In the genomic region with DNA sequence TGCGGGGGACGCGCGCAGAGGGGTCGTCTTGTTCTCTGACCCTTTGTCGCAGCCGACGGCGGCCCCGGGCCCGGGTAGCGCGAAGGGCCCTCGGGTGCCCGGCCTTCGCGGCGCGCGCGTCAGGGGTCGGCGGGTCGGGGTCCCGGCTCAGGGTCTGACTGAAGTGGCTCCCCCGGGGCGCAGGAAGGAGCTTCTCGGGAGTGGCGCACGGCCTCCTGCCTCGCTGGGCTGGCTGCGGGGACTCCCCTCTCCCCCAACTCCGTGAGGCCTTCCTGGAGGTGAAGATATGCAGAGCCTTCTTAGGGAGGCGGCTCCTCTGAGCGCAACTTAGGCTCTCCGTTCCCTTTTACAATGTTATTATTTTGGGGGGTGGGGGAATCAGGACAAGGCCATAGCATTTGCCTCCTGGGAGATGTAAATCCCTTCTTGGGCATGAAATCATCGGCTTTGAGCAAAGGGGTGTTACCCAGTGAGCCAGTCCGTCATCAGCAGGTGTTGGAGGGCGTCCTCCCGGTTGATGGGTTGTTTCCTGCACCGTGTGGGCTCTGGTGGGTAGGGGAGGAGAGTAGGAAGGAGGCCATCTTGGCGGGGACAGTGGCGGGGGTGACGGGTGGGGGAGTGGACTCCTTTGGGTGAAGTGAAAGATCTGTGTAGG, we compare ENCODE assay signal across 1 cellular context.
TF ChIP-seq lines count a peak whose summit lies in the region.

No MANE protein-coding gene starts in this region.

TF ChIP-seq in HEK293, 187 proteins besides CTCF, POLR2A, EP300 and RAD21 (continued from another document and continues in another):
- TF ChIP-seq ZBTB10 (tag by site-specific recombination; IDR thresholded peaks at IDR 0.05) (peak; percentile 65; the same call in 1 of the 2 replicates), HOXA7 (CRISPR knock-in tag; IDR thresholded peaks at IDR 0.05; ENCODE audit: borderline replicate concordance) (no peak), ZNF2 (tag by site-specific recombination; IDR thresholded peaks at IDR 0.05) (0 out of 2 replicates have a peak, but pooled peaks have one; percentile 25), KLF1 (tag by site-specific recombination; IDR thresholded peaks at IDR 0.05) (peak; percentile 88), KLF16 (tag by site-specific recombination; IDR thresholded peaks at IDR 0.05) (no peak), ZIC2 (tag by site-specific recombination; IDR thresholded peaks at IDR 0.05) (peak; percentile 80), ZNF549 (tag by site-specific recombination; IDR thresholded peaks at IDR 0.05) (no peak), SCRT2 (tag by site-specific recombination; IDR thresholded peaks at IDR 0.05) (peak; percentile 44; the same call in 1 of the 2 replicates), ZBTB8A (tag by site-specific recombination; IDR thresholded peaks at IDR 0.05) (peak; percentile 79), PRDM1 (tag by site-specific recombination; IDR thresholded peaks at IDR 0.05) (no peak), ZNF266 (tag by site-specific recombination; IDR thresholded peaks at IDR 0.05; ENCODE audit: low read depth) (no peak), ZFHX2 (tag by site-specific recombination; conservative IDR thresholded peaks at IDR 0.05) (peak; percentile 90), ZNF585B (tag by site-specific recombination; IDR thresholded peaks at IDR 0.05) (no peak), ZNF670 (tag by site-specific recombination; IDR thresholded peaks at IDR 0.05; ENCODE audit: low read depth) (no peak), ZNF133 (tag by site-specific recombination; IDR thresholded peaks at IDR 0.05) (no peak), MYNN (tag by site-specific recombination; IDR thresholded peaks at IDR 0.05; ENCODE audit: borderline replicate concordance) (no peak), ZNF544 (tag by site-specific recombination; IDR thresholded peaks at IDR 0.05) (no peak), ZNF664 (tag by site-specific recombination; IDR thresholded peaks at IDR 0.05) (no peak), GFI1B (tag by site-specific recombination; IDR thresholded peaks at IDR 0.05) (no peak), ZBTB21 (tag by site-specific recombination; IDR thresholded peaks at IDR 0.05) (peak; percentile 66; the same call in 1 of the 2 replicates), ZNF404 (tag by site-specific recombination; IDR thresholded peaks at IDR 0.05) (no peak), ZNF416 (tag by site-specific recombination; IDR thresholded peaks at IDR 0.05) (no peak), ZNF324 (tag by site-specific recombination; IDR thresholded peaks at IDR 0.05) (0 out of 2 replicates have a peak, but pooled peaks have one; percentile 27), ZNF221 (tag by site-specific recombination; IDR thresholded peaks at IDR 0.05; ENCODE audit: borderline replicate concordance) (no peak), ZNF529 (tag by site-specific recombination; IDR thresholded peaks at IDR 0.05; ENCODE audit: insufficient replicate concordance) (no peak), IKZF3 (tag by site-specific recombination; IDR thresholded peaks at IDR 0.05) (no peak), ZNF19 (tag by site-specific recombination; IDR thresholded peaks at IDR 0.05; ENCODE audit: low read depth) (no peak), ZNF792 (tag by site-specific recombination; IDR thresholded peaks at IDR 0.05) (no peak), ZNF362 (tag by site-specific recombination; IDR thresholded peaks at IDR 0.05) (no peak), ZNF239 (tag by site-specific recombination; IDR thresholded peaks at IDR 0.05) (no peak), ZBTB7A (tag by site-specific recombination; IDR thresholded peaks at IDR 0.05; ENCODE audit: low read depth) (0 out of 2 replicates have a peak, but pooled peaks have one; percentile 13), ZNF175 (tag by site-specific recombination; IDR thresholded peaks at IDR 0.05) (no peak), ZBTB26 (tag by site-specific recombination; optimal IDR thresholded peaks at IDR 0.05) (peak; percentile 11), ZNF621 (tag by site-specific recombination; IDR thresholded peaks at IDR 0.05) (no peak), ZNF37A (tag by site-specific recombination; IDR thresholded peaks at IDR 0.05) (no peak), ZNF214 (tag by site-specific recombination; IDR thresholded peaks at IDR 0.05; ENCODE audit: borderline replicate concordance) (no peak), ZNF423 (tag by site-specific recombination; IDR thresholded peaks at IDR 0.05) (no peak), KLF10 (tag by site-specific recombination; IDR thresholded peaks at IDR 0.05) (no peak), ZNF747 (tag by site-specific recombination; IDR thresholded peaks at IDR 0.05) (no peak), YY1 (tag by site-specific recombination; IDR thresholded peaks at IDR 0.05) (no peak; the same call in 1 of the 2 replicates), ZBTB44 (tag by site-specific recombination; IDR thresholded peaks at IDR 0.05) (no peak), BCL11B (tag by site-specific recombination; IDR thresholded peaks at IDR 0.05; ENCODE audit: low read depth) (no peak), ZNF473 (tag by site-specific recombination; IDR thresholded peaks at IDR 0.05) (no peak), PATZ1 (tag by site-specific recombination; IDR thresholded peaks at IDR 0.05) (peak; percentile 86), PRDM4 (tag by site-specific recombination; IDR thresholded peaks at IDR 0.05) (no peak), ZNF174 (tag by site-specific recombination; IDR thresholded peaks at IDR 0.05) (no peak), ZNF155 (tag by site-specific recombination; IDR thresholded peaks at IDR 0.05) (no peak), HOXD13 (CRISPR knock-in tag; IDR thresholded peaks at IDR 0.05; ENCODE audit: borderline replicate concordance) (no peak), ZNF830 (tag by site-specific recombination; IDR thresholded peaks at IDR 0.05; ENCODE audit: low read depth) (no peak), ZNF768 (tag by site-specific recombination; IDR thresholded peaks at IDR 0.05) (no peak), ZNF350 (tag by site-specific recombination; IDR thresholded peaks at IDR 0.05) (no peak), ZNF561 (tag by site-specific recombination; IDR thresholded peaks at IDR 0.05; ENCODE audit: borderline replicate concordance) (no peak; the same call in 1 of the 2 replicates), ZNF785 (tag by site-specific recombination; IDR thresholded peaks at IDR 0.05) (no peak), ZFP3 (tag by site-specific recombination; IDR thresholded peaks at IDR 0.05; ENCODE audit: low read depth) (no peak), SCRT1 (tag by site-specific recombination; IDR thresholded peaks at IDR 0.05; ENCODE audit: borderline replicate concordance) (no peak), GLIS1 (tag by site-specific recombination; IDR thresholded peaks at IDR 0.05) (peak; percentile 95), OVOL3 (tag by site-specific recombination; IDR thresholded peaks at IDR 0.05) (no peak)
- TF ChIP-seq, protein P1, sequence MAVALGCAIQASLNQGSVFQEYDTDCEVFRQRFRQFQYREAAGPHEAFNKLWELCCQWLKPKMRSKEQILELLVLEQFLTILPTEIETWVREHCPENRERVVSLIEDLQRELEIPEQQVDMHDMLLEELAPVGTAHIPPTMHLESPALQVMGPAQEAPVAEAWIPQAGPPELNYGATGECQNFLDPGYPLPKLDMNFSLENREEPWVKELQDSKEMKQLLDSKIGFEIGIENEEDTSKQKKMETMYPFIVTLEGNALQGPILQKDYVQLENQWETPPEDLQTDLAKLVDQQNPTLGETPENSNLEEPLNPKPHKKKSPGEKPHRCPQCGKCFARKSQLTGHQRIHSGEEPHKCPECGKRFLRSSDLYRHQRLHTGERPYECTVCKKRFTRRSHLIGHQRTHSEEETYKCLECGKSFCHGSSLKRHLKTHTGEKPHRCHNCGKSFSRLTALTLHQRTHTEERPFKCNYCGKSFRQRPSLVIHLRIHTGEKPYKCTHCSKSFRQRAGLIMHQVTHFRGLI (tag by site-specific recombination; IDR thresholded peaks at IDR 0.05) = no peak
- TF ChIP-seq, protein P2, sequence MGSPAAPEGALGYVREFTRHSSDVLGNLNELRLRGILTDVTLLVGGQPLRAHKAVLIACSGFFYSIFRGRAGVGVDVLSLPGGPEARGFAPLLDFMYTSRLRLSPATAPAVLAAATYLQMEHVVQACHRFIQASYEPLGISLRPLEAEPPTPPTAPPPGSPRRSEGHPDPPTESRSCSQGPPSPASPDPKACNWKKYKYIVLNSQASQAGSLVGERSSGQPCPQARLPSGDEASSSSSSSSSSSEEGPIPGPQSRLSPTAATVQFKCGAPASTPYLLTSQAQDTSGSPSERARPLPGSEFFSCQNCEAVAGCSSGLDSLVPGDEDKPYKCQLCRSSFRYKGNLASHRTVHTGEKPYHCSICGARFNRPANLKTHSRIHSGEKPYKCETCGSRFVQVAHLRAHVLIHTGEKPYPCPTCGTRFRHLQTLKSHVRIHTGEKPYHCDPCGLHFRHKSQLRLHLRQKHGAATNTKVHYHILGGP (tag by site-specific recombination; IDR thresholded peaks at IDR 0.05) = no peak
